ENCODE assay signal across 16 cellular contexts in the genomic region with DNA sequence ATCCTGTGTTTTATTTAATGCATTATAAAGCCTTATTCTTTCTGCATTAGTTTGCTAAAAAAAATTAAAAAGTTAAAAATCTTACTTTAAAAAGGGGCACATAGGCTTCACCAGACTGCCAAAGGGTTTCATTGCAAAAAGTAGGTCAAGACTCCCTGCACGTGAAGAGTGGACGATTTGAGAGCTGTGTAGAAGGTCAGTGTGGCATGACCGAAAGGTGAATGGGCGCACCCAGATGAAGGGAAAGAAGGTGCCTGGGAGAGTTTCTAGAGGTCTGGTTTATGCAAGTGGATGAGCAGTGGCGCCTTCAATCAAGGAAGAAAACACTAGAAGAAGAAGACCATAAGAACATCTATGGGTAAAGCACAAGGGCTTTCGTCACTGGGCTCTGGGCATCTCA.
DNase-seq lines count a peak whose midpoint lies in the region; ATAC-seq, FAIRE-seq and TF ChIP-seq lines count a peak whose summit lies in the region.
"Had no signal": no experiment of that assay in that cellular context is flagged by ENCODE, and none has a peak within 500 bp of the region (broad histone marks: within the 10 kb centered on the region; RNA-seq: fewer than 3 reads in every experiment).

No MANE protein-coding gene starts in this region.

- no peak for FAIRE-seq in GM12892 (lab: Jason Lieb, UNC)
- FAIRE-seq in urothelium cell line (lab: Jason Lieb, UNC), result no peak
- FAIRE-seq: H54, HTR-8/SVneo had no signal

- CTCF ChIA-PET in PC-3 (lab: Charles Lee), result no interaction called here

- no peak for DNase-seq in PC-3
- DNase-seq in ascending aorta (ENCODE audit: low spot score in 2 of 2), result no peak
- DNase-seq in osteoblast (ENCODE audit: insufficient read length, low spot score, missing footprints), result no peak
- DNase-seq in thyroid gland, result peak; percentile 67 to 73
- DNase-seq in GM12892 (ENCODE audit: insufficient read length), result no peak
- DNase-seq in urothelium cell line (ENCODE audit: low spot score), result no peak
- DNase-seq in Peyer's patch, result no peak
- DNase-seq: 8988T; CD4-positive, alpha-beta memory T cell; DMS79; GF-D8 had no signal

- H3K79me2 ChIP-seq in PC-3 (ENCODE audit: low read length) (no peaks in the 10 kb centered on the region), osteoblast (ENCODE audit: insufficient read depth, low read length) (no peaks in the 10 kb centered on the region)

- H3K27ac ChIP-seq in PC-3 (ENCODE audit: low read length) (no peak overlapping the region; the same call in 1 of the 2 replicates), ascending aorta (peak overlapping the region; percentile 59 to 77), osteoblast (ENCODE audit: low read depth, low read length) (no peak overlapping the region), thyroid gland (peak overlapping the region in 1 of 3 donors; percentile 63), Peyer's patch (no peak overlapping the region)
- H3K27ac ChIP-seq: BLaER1, HL-60 had no signal

- H3K4me3 ChIP-seq in PC-3 (ENCODE audit: low read length) (no peak overlapping the region), ascending aorta (no peak overlapping the region), osteoblast (ENCODE audit: insufficient read depth, low read length) (no peak overlapping the region), thyroid gland (replicated peaks in 1 of 3) (no peak overlapping the region), Peyer's patch (no peak overlapping the region)
- H3K4me3 ChIP-seq: BLaER1, GM23338 had no signal

- peak overlapping the region; percentile 75 for H3K4me2 ChIP-seq in PC-3 (ENCODE audit: low read length)
- peak overlapping the region; percentile 59 for H3K4me2 ChIP-seq in osteoblast (ENCODE audit: insufficient read depth, low read length)
- H3K4me2 ChIP-seq: BLaER1, GM23338 had no signal

- intact Hi-C loops in PC-3 (cut with micrococcal nuclease), result loop anchor here (10.0 kb wide), 1 partner anchor 279 kb away; no protein-coding TSS in a partner anchor
- intact Hi-C loops in ascending aorta (cut with DNase I), result loop anchor here (2.0 kb wide), 1 partner anchor 111 kb away; a partner anchor contains a TSS
- intact Hi-C loops in thyroid gland (cut with DNase I), result loop anchor here (5.0 kb wide), 1 partner anchor 267 kb away; no protein-coding TSS in a partner anchor

- ATAC-seq in PC-3, result no peak
- ATAC-seq: GM23338 had no signal

- H3K27me3 ChIP-seq in PC-3 (ENCODE audit: low read length) (no peaks in the 10 kb centered on the region), ascending aorta (no peaks in the 10 kb centered on the region), osteoblast (ENCODE audit: insufficient read depth, low read length) (peaks cover 31% of the 10 kb centered on the region), thyroid gland (no peaks in the 10 kb centered on the region), Peyer's patch (no peaks in the 10 kb centered on the region)
- H3K27me3 ChIP-seq: BLaER1 had no signal

- TF ChIP-seq POLR2A in thyroid gland (IDR thresholded peaks at IDR 0.05) (no peak), GM12892 (IDR thresholded peaks at IDR 0.05; ENCODE audit: low read depth, low read length) (no peak), Peyer's patch (IDR thresholded peaks at IDR 0.05) (no peak)

- no peak overlapping the region for H3K9ac ChIP-seq in PC-3 (ENCODE audit: low read length)
- H3K9ac ChIP-seq: BLaER1 had no signal

- H3K9me2 ChIP-seq in PC-3 (replicated peaks; ENCODE audit: low read length), result no peaks in the 10 kb centered on the region

- TF ChIP-seq CTCF in PC-3 (conservative IDR thresholded peaks at IDR 0.05; ENCODE audit: low read depth, low read length) (no peak), ascending aorta (IDR thresholded peaks at IDR 0.05) (no peak), osteoblast (IDR thresholded peaks at IDR 0.05; ENCODE audit: extremely low read depth, low read depth, low read length) (no peak), thyroid gland (IDR thresholded peaks at IDR 0.05) (no peak), Peyer's patch (IDR thresholded peaks at IDR 0.05) (no peak)

- H3K4me1 ChIP-seq in PC-3 (ENCODE audit: insufficient read depth, low read length) (peaks cover 33% of the 10 kb centered on the region), ascending aorta (peaks cover 0 to 33% of the 10 kb centered on the region in 2 donors), osteoblast (ENCODE audit: insufficient read depth, low read length) (peaks cover 16% of the 10 kb centered on the region), thyroid gland (peaks cover 45 to 59% of the 10 kb centered on the region in 2 donors), Peyer's patch (no peaks in the 10 kb centered on the region)

- 40 to 62% methylated on average over 6 of the region's 6 CpGs for WGBS in thyroid gland, 2 donors

- H4K20me1 ChIP-seq in PC-3 (ENCODE audit: low read length), result no peaks in the 10 kb centered on the region
- no peaks in the 10 kb centered on the region for H4K20me1 ChIP-seq in osteoblast (ENCODE audit: insufficient read depth, low read length)
- H4K20me1 ChIP-seq: BLaER1 had no signal

- H2AFZ ChIP-seq in PC-3 (ENCODE audit: low read length) (no peak overlapping the region), osteoblast (ENCODE audit: low read length) (no peak overlapping the region)
- H2AFZ ChIP-seq: GM23338 had no signal

- POLR2A ChIA-PET in PC-3 (lab: Charles Lee; ENCODE audit: unreplicated experiment), result interaction anchor here (0.6 kb wide), 2 partner anchors 107 to 394 kb away, joined by 4 read pairs; a partner anchor contains a TSS

- BruUV-seq in PC-3 (replicated peaks; lab: Mats Ljungman, UMichigan), result no TSS peak

- H3K36me3 ChIP-seq in PC-3 (ENCODE audit: low read depth, low read length) (no peaks in the 10 kb centered on the region), ascending aorta (no peaks in the 10 kb centered on the region), osteoblast (ENCODE audit: insufficient read depth, low read length) (no peaks in the 10 kb centered on the region), thyroid gland (no peaks in the 10 kb centered on the region), Peyer's patch (no peaks in the 10 kb centered on the region)
- H3K36me3 ChIP-seq: BLaER1 had no signal

- no peaks in the 10 kb centered on the region for H3F3A ChIP-seq in PC-3 (ENCODE audit: low read length, unreplicated experiment)

- H3K9me3 ChIP-seq in PC-3 (ENCODE audit: low read length) (no peaks in the 10 kb centered on the region), ascending aorta (no peaks in the 10 kb centered on the region), osteoblast (ENCODE audit: low read depth, low read length) (no peaks in the 10 kb centered on the region), thyroid gland (no peaks in the 10 kb centered on the region), Peyer's patch (no peaks in the 10 kb centered on the region)
- H3K9me3 ChIP-seq: BLaER1 had no signal

Comparison
In these comparisons a context has a peak if more than half of its experiments do, and no peak if none do; other contexts are left out.
1. DNase-seq: peak in thyroid gland (2 of 2); none in PC-3 (single experiment), ascending aorta (0 of 2), osteoblast (single experiment), GM12892 (single experiment), urothelium cell line (single experiment) and Peyer's patch (0 of 3).
2. H3K27ac ChIP-seq: peak in ascending aorta (2 of 2); none in PC-3 (single experiment), osteoblast (single experiment) and Peyer's patch (0 of 4).